ENCODE assay signal across 8 cellular contexts in genomic region chr1:183021405-183022201, GRCh38. TPM values are rescaled to one million over a fixed set of nuclear protein-coding genes. Genes with fewer than 3 reads are reported as not detected.
A peak's percentile ranks its signal among the peaks of the same experiment; 100 is the strongest.
DNase-seq lines count a peak whose midpoint lies in the region; ATAC-seq and TF ChIP-seq lines count a peak whose summit lies in the region.

No MANE protein-coding gene starts in this region.

- DNase-seq in right atrium auricular region (ENCODE audit: low spot score) (no peak), Right ventricle myocardium inferior (ENCODE audit: missing footprints) (no peak), choroid plexus epithelial cell (ENCODE audit: low read depth) (no peak), NOMO-1 treated with dmso at 0.1 percent for 144 hours (lab: John Stamatoyannopoulos, UW; ENCODE audit: unreplicated experiment) (no peak)

- H3K9me3 ChIP-seq in right atrium auricular region (no peaks in the 10 kb centered on the region), muscle layer of colon (ENCODE audit: low read length) (no peaks in the 10 kb centered on the region)

- intact Hi-C loops in Right ventricle myocardium inferior (cut with DNase I) = loop anchor here (2.0 to 5.0 kb wide), 5 partner anchors 59 to 291 kb away; no protein-coding TSS in a partner anchor

- H3K4me1 ChIP-seq in right atrium auricular region (peaks cover 0 to 27% of the 10 kb centered on the region in 2 donors), muscle layer of colon (ENCODE audit: insufficient read depth, low read length) (peaks cover 16% of the 10 kb centered on the region)

- TF ChIP-seq CTCF in right atrium auricular region (IDR thresholded peaks at IDR 0.05) (no peak), choroid plexus epithelial cell (conservative IDR thresholded peaks at IDR 0.05; ENCODE audit: low read depth, low read length) (no peak)

- H3K36me3 ChIP-seq in right atrium auricular region (no peaks in the 10 kb centered on the region), muscle layer of colon (ENCODE audit: insufficient read depth, low read length) (no peaks in the 10 kb centered on the region)

- peak overlapping the region; percentile 29 for H3K9ac ChIP-seq in muscle layer of colon (ENCODE audit: low read length)

- H3K4me3 ChIP-seq in right atrium auricular region = peak overlapping the region; percentile 88 to 94
- peak overlapping the region; percentile 85 for H3K4me3 ChIP-seq in choroid plexus epithelial cell (ENCODE audit: low read depth, low read length)
- H3K4me3 ChIP-seq in muscle layer of colon (ENCODE audit: low read depth in 1 of 2, low read length in 2 of 2) = peak overlapping the region; percentile 51 to 76

- H3K27ac ChIP-seq in right atrium auricular region (peak overlapping the region; percentile 99 to 100), muscle layer of colon (ENCODE audit: low read depth, low read length) (peak overlapping the region; percentile 97)

- ATAC-seq in Right ventricle myocardium inferior (no peak), HG03159 (IDR thresholded peaks at IDR 0.05; ENCODE audit: unreplicated experiment) (no peak), GM21825 (IDR thresholded peaks at IDR 0.05; ENCODE audit: unreplicated experiment) (no peak), HG03095 (IDR thresholded peaks at IDR 0.05; ENCODE audit: unreplicated experiment) (no peak)

- no peaks in the 10 kb centered on the region for H3K27me3 ChIP-seq in right atrium auricular region
- H3K27me3 ChIP-seq in muscle layer of colon (ENCODE audit: control insufficient read depth in 1 of 2, insufficient read depth in 2 of 2, low read length in 2 of 2) = no peaks in the 10 kb centered on the region

RNA-seq across cellular contexts. Expression of gene LAMC1, which starts 1.6 kb away (rescaled TPM):
- total RNA-seq in right atrium auricular region (100 to 1,000 TPM; 154 to 159 TPM), Right ventricle myocardium inferior (100 TPM)
